8 cellular contexts compared by ENCODE assay signal in the genomic region with DNA sequence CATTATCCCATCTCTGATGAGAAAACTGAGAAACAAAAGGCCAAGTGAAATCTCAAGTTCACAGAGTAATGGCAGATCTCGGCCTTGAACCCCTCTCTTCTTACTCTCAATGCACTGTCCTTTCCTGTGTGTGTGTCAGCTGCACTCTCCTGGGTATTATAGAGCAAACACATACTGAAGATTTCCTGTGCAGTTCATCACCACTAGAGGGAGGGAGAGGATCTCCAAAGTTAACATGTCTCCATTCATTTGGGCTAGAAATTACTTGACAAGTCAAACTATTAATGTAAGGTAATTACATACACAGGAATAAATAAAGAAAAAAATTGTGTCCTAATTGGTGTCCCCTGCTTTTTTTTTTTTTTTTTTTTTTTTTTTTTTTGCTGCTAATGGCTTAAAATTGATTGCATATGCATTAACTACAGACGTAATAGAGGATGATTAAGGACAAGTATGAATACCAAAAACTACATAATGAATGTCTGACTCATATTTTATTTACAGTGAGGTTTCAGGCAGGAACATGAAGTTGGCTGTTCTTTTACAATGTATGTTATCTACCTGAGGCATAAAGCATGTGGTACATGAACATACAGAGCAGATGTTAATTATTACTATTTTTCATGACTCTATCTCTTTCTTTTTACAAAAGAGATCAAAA.
DNase-seq lines count a peak whose midpoint lies in the region; TF ChIP-seq lines count a peak whose summit lies in the region.

No MANE protein-coding gene starts in this region.

- H3K4me1 ChIP-seq in Peyer's patch: no peaks in the 10 kb centered on the region

- H3K4me1 Mint-ChIP-seq in mesothelial cell of epicardium: no peaks in the 10 kb centered on the region

- peak; percentile 64 for TF ChIP-seq CTCF in GM10248 (IDR thresholded peaks at IDR 0.05; ENCODE audit: control extremely low read depth, extremely low read depth, low read depth, missing control alignments)
- TF ChIP-seq CTCF in Peyer's patch (IDR thresholded peaks at IDR 0.05): peak in 5 of 6 experiments; percentile 47 to 65 (median 62)
- peak; percentile 85 for TF ChIP-seq CTCF in mesothelial cell of epicardium (IDR thresholded peaks at IDR 0.05; ENCODE audit: unreplicated experiment)

- H3K27ac Mint-ChIP-seq in mesothelial cell of epicardium: no peak overlapping the region

- no peak for TF ChIP-seq POLR2A in Peyer's patch (IDR thresholded peaks at IDR 0.05)

- peaks cover 2% of the 10 kb centered on the region for H3K27me3 Mint-ChIP-seq in mesothelial cell of epicardium (ENCODE audit: low read depth)

- H3K27ac ChIP-seq in Peyer's patch: no peak overlapping the region

- CTCF ChIA-PET in GM10248 (lab: Yijun Ruan, JAX): interaction anchor here (0.7 to 1.0 kb wide), 3 partner anchors 10 to 1134 kb away, joined by 3 to 4 read pairs (median 3); no protein-coding TSS in a partner anchor

- H3K9me3 ChIP-seq in Peyer's patch: no peaks in the 10 kb centered on the region

- no peaks in the 10 kb centered on the region for H3K27me3 ChIP-seq in H7 (ENCODE audit: control insufficient read depth, insufficient read depth, low read length)
- no peaks in the 10 kb centered on the region for H3K27me3 ChIP-seq in Peyer's patch

- no peaks in the 10 kb centered on the region for H3K36me3 Mint-ChIP-seq in mesothelial cell of epicardium

- DNase-seq in AG08395 (ENCODE audit: low spot score) (peak; percentile 70), GM10248 (ENCODE audit: extremely low spot score) (peak; percentile 29), H7 (peak; percentile 14), KG1 (lab: John Stamatoyannopoulos, UW) (peak; percentile 18), Peyer's patch (no peak), dermis microvascular lymphatic vessel endothelial cell (ENCODE audit: low read depth in 2 of 2) (peak; percentile 44 to 61), mesothelial cell of epicardium (ENCODE audit: low spot score in 2 of 2, unreplicated experiment in 2 of 2) (no peak)
- DNase-seq in activated CD4-positive, alpha-beta T cell treated with anti-CD3 and anti-CD28 coated beads, Interleukin-2, amount 50 U/mL, for 1 hour: no peak

- H3K4me3 ChIP-seq in H7 (ENCODE audit: insufficient read depth, low read depth, low read length) (no peak overlapping the region), Peyer's patch (no peak overlapping the region)

- no peaks in the 10 kb centered on the region for H3K9me3 Mint-ChIP-seq in mesothelial cell of epicardium

- H3K4me3 Mint-ChIP-seq in mesothelial cell of epicardium: no peak overlapping the region

- POLR2A ChIA-PET in GM10248 (lab: Yijun Ruan, JAX): no interaction called here

- H3K36me3 ChIP-seq in H7 (replicated peaks; ENCODE audit: control insufficient read depth, insufficient read depth, low read length) (no peaks in the 10 kb centered on the region), Peyer's patch (no peaks in the 10 kb centered on the region)

Comparison
In these comparisons a context has a peak if more than half of its experiments do, and no peak if none do; other contexts are left out.
1. DNase-seq: peak in AG08395 (single experiment), GM10248 (single experiment), H7 (single experiment), KG1 (single experiment) and dermis microvascular lymphatic vessel endothelial cell (2 of 2); none in Peyer's patch (0 of 3), mesothelial cell of epicardium (0 of 2) and activated CD4-positive, alpha-beta T cell treated with anti-CD3 and anti-CD28 coated beads, Interleukin-2, amount 50 U/mL, for 1 hour (single experiment).
2. Peak in every context shown above with its lines, with median percentiles within 50 percentile points of each other: CTCF ChIP-seq.